21 cellular contexts compared by ENCODE assay signal in genomic region chr6:37206674-37207073, GRCh38. TPM values are rescaled to one million over a fixed set of nuclear protein-coding genes. Genes with fewer than 3 reads are reported as not detected.
DNase-seq lines count a peak whose midpoint lies in the region; ATAC-seq and TF ChIP-seq lines count a peak whose summit lies in the region.
"Had no signal": no experiment of that assay in that cellular context is flagged by ENCODE, and none has a peak within 500 bp of the region (broad histone marks: within the 10 kb centered on the region; RNA-seq: fewer than 3 reads in every experiment).

No MANE protein-coding gene starts in this region.

- DNase-seq in activated CD8-positive, alpha-beta memory T cell treated with anti-CD3 and anti-CD28 coated beads, Interleukin-2, amount 10 ng/mL, durations not matched to agents 7 days and 5 days, result no peak
- no peak for DNase-seq in activated CD8-positive, alpha-beta memory T cell treated with anti-CD3 and anti-CD28 coated beads for 24 hours
- no peak for DNase-seq in Caco-2
- DNase-seq in activated T-helper 2 cell treated with anti-CD3 and anti-CD28 coated beads, Interferon-gamma antibody, Interleukin-2, Interleukin-4, amounts not matched to agents 10 μg/mL and 5 μg/mL and 100 μg/mL, durations not matched to agents 14 hours and 24 hours and 36 hours (ENCODE audit: low spot score), result no peak
- DNase-seq in naive thymus-derived CD8-positive, alpha-beta T cell, result no peak
- no peak for DNase-seq in kidney tubule cell (ENCODE audit: low spot score)
- no peak for DNase-seq in EL
- DNase-seq: activated CD4-positive, alpha-beta T cell treated with anti-CD3 and anti-CD28 coated beads, Interleukin-2, amount 50 U/mL, for 48 hours; amniotic stem cell; effector memory CD8-positive, alpha-beta T cell; foreskin keratinocyte; H7; NCI-H187; substantia nigra had no signal

- H3K4me1 Mint-ChIP-seq in activated CD8-positive, alpha-beta memory T cell treated with anti-CD3 and anti-CD28 coated beads, Interleukin-2, amount 10 ng/mL, durations not matched to agents 7 days and 5 days, result peaks cover 77% of the 10 kb centered on the region
- H3K4me1 Mint-ChIP-seq in Caco-2 (ENCODE audit: low read depth, unreplicated experiment), result peaks cover 36% of the 10 kb centered on the region
- H3K4me1 Mint-ChIP-seq in activated T-helper 2 cell treated with anti-CD3 and anti-CD28 coated beads, Interferon-gamma antibody, Interleukin-2, Interleukin-4, amounts not matched to agents 10 μg/mL and 5 μg/mL and 100 μg/mL, durations not matched to agents 14 hours and 24 hours and 36 hours (ENCODE audit: low read depth), result peaks cover 68% of the 10 kb centered on the region
- H3K4me1 Mint-ChIP-seq in naive thymus-derived CD8-positive, alpha-beta T cell, result peaks cover 41 to 76% (median 74%) of the 10 kb centered on the region in 4 donors

- H3K36me3 Mint-ChIP-seq in activated CD8-positive, alpha-beta memory T cell treated with anti-CD3 and anti-CD28 coated beads, Interleukin-2, amount 10 ng/mL, durations not matched to agents 7 days and 5 days, result no peaks in the 10 kb centered on the region
- H3K36me3 Mint-ChIP-seq in Caco-2 (ENCODE audit: insufficient read depth, unreplicated experiment), result peaks cover 6% of the 10 kb centered on the region
- H3K36me3 Mint-ChIP-seq in activated T-helper 2 cell treated with anti-CD3 and anti-CD28 coated beads, Interferon-gamma antibody, Interleukin-2, Interleukin-4, amounts not matched to agents 10 μg/mL and 5 μg/mL and 100 μg/mL, durations not matched to agents 14 hours and 24 hours and 36 hours (ENCODE audit: low read depth), result no peaks in the 10 kb centered on the region
- H3K36me3 Mint-ChIP-seq in naive thymus-derived CD8-positive, alpha-beta T cell, result no peaks in the 10 kb centered on the region

- CTCF ChIA-PET in activated CD8-positive, alpha-beta memory T cell treated with anti-CD3 and anti-CD28 coated beads, Interleukin-2, amount 10 ng/mL, durations not matched to agents 7 days and 5 days (lab: Charles Lee), result interaction anchor here (1.4 to 21.2 kb wide), 7 partner anchors 8 to 181 kb away, joined by 3 to 899 read pairs (median 52); partner anchors contain the start of genes PIM1, TBC1D22B and TMEM217
- CTCF ChIA-PET in Caco-2 (lab: Charles Lee), result interaction anchor here (5.7 kb wide), 1 partner anchor 181 kb away, joined by 163 read pairs; no protein-coding TSS in a partner anchor

- ATAC-seq in activated CD8-positive, alpha-beta memory T cell treated with anti-CD3 and anti-CD28 coated beads, Interleukin-2, amount 10 ng/mL, durations not matched to agents 7 days and 5 days, result no peak
- no peak for ATAC-seq in naive thymus-derived CD8-positive, alpha-beta T cell
- ATAC-seq in HG02588 (IDR thresholded peaks at IDR 0.05; ENCODE audit: unreplicated experiment), result no peak
- ATAC-seq: effector memory CD8-positive, alpha-beta T cell; esophagus mucosa; foreskin keratinocyte; GM12878; left lobe of liver had no signal

- H3K27me3 Mint-ChIP-seq in activated CD8-positive, alpha-beta memory T cell treated with anti-CD3 and anti-CD28 coated beads, Interleukin-2, amount 10 ng/mL, durations not matched to agents 7 days and 5 days, result no peaks in the 10 kb centered on the region
- H3K27me3 Mint-ChIP-seq in Caco-2 (ENCODE audit: insufficient read depth, unreplicated experiment), result no peaks in the 10 kb centered on the region
- H3K27me3 Mint-ChIP-seq in activated T-helper 2 cell treated with anti-CD3 and anti-CD28 coated beads, Interferon-gamma antibody, Interleukin-2, Interleukin-4, amounts not matched to agents 10 μg/mL and 5 μg/mL and 100 μg/mL, durations not matched to agents 14 hours and 24 hours and 36 hours (ENCODE audit: low read depth), result no peaks in the 10 kb centered on the region
- H3K27me3 Mint-ChIP-seq in naive thymus-derived CD8-positive, alpha-beta T cell, result peaks cover 0 to 2% (median 0%) of the 10 kb centered on the region in 5 donors
- H3K27me3 Mint-ChIP-seq: B cell; effector memory CD8-positive, alpha-beta T cell had no signal

- no peak overlapping the region for H3K4me3 Mint-ChIP-seq in activated CD8-positive, alpha-beta memory T cell treated with anti-CD3 and anti-CD28 coated beads, Interleukin-2, amount 10 ng/mL, durations not matched to agents 7 days and 5 days
- no peak overlapping the region for H3K4me3 Mint-ChIP-seq in Caco-2 (ENCODE audit: unreplicated experiment)
- no peak overlapping the region for H3K4me3 Mint-ChIP-seq in activated T-helper 2 cell treated with anti-CD3 and anti-CD28 coated beads, Interferon-gamma antibody, Interleukin-2, Interleukin-4, amounts not matched to agents 10 μg/mL and 5 μg/mL and 100 μg/mL, durations not matched to agents 14 hours and 24 hours and 36 hours (ENCODE audit: low read depth)
- H3K4me3 Mint-ChIP-seq in naive thymus-derived CD8-positive, alpha-beta T cell, result peak overlapping the region in 4 of 10 donors; percentile 5 to 33 (median 16)
- H3K4me3 Mint-ChIP-seq: B cell had no signal

- H3K4me3 ChIP-seq in Caco-2 (ENCODE audit: low read depth, low read length), result no peak overlapping the region
- H3K4me3 ChIP-seq: coronary artery, GM12878, SJSA1 had no signal

- peak overlapping the region; percentile 42 for H3K27ac Mint-ChIP-seq in activated CD8-positive, alpha-beta memory T cell treated with anti-CD3 and anti-CD28 coated beads, Interleukin-2, amount 10 ng/mL, durations not matched to agents 7 days and 5 days
- H3K27ac Mint-ChIP-seq in Caco-2 (ENCODE audit: unreplicated experiment), result peak overlapping the region; percentile 78
- peak overlapping the region; percentile 5 for H3K27ac Mint-ChIP-seq in activated T-helper 2 cell treated with anti-CD3 and anti-CD28 coated beads, Interferon-gamma antibody, Interleukin-2, Interleukin-4, amounts not matched to agents 10 μg/mL and 5 μg/mL and 100 μg/mL, durations not matched to agents 14 hours and 24 hours and 36 hours
- H3K27ac Mint-ChIP-seq in naive thymus-derived CD8-positive, alpha-beta T cell, result peak overlapping the region in 6 of 10 donors; percentile 30 to 93 (median 86)
- H3K27ac Mint-ChIP-seq: B cell had no signal

- POLR2A ChIA-PET in Caco-2 (lab: Charles Lee), result no interaction called here
- POLR2A ChIA-PET in naive thymus-derived CD8-positive, alpha-beta T cell (lab: Charles Lee), result interaction anchor here (0.6 to 5.2 kb wide), 9 partner anchors 17 to 186 kb away, joined by 3 to 76 read pairs (median 6); partner anchors contain the start of gene PIM1

- H3K27me3 ChIP-seq in Caco-2 (replicated peaks; ENCODE audit: control insufficient read depth, insufficient read depth, low read length), result no peaks in the 10 kb centered on the region
- H3K27me3 ChIP-seq: SJSA1 had no signal

- peaks cover 33% of the 10 kb centered on the region for H3K4me1 ChIP-seq in Caco-2

- no peak for TF ChIP-seq CTCF in Caco-2 (IDR thresholded peaks at IDR 0.05; ENCODE audit: insufficient read depth in 1 of 2, low read depth in 1 of 2, low read length in 1 of 2, severe bottlenecking in 1 of 2, unreplicated experiment in 1 of 2)

- BruUV-seq in Caco-2 (replicated peaks; lab: Mats Ljungman, UMichigan), result no TSS peak

- no peaks in the 10 kb centered on the region for H3K9me3 ChIP-seq in Caco-2
- H3K9me3 ChIP-seq: SJSA1 had no signal

- H3K9me3 Mint-ChIP-seq in activated CD8-positive, alpha-beta memory T cell treated with anti-CD3 and anti-CD28 coated beads, Interleukin-2, amount 10 ng/mL, durations not matched to agents 7 days and 5 days (ENCODE audit: low read depth), result no peaks in the 10 kb centered on the region
- no peaks in the 10 kb centered on the region for H3K9me3 Mint-ChIP-seq in Caco-2 (ENCODE audit: unreplicated experiment)
- no peaks in the 10 kb centered on the region for H3K9me3 Mint-ChIP-seq in activated T-helper 2 cell treated with anti-CD3 and anti-CD28 coated beads, Interferon-gamma antibody, Interleukin-2, Interleukin-4, amounts not matched to agents 10 μg/mL and 5 μg/mL and 100 μg/mL, durations not matched to agents 14 hours and 24 hours and 36 hours
- no peaks in the 10 kb centered on the region for H3K9me3 Mint-ChIP-seq in naive thymus-derived CD8-positive, alpha-beta T cell
- H3K9me3 Mint-ChIP-seq: effector memory CD8-positive, alpha-beta T cell had no signal

- intact Hi-C loops in Caco-2 (cut with micrococcal nuclease; ENCODE audit: unreplicated experiment), result loop anchor here (10.0 kb wide), 1 partner anchor 292 kb away; no protein-coding TSS in a partner anchor
- intact Hi-C loops in activated T-helper 2 cell treated with anti-CD3 and anti-CD28 coated beads, Interferon-gamma antibody, Interleukin-2, Interleukin-4, amounts not matched to agents 10 μg/mL and 5 μg/mL and 100 μg/mL, durations not matched to agents 14 hours and 24 hours and 36 hours (cut with micrococcal nuclease), result loop anchor here (10.0 kb wide), 1 partner anchor 292 kb away; no protein-coding TSS in a partner anchor

- H3K36me3 ChIP-seq in Caco-2 (ENCODE audit: control insufficient read depth, insufficient read depth, low read length), result no peaks in the 10 kb centered on the region
- H3K36me3 ChIP-seq: SJSA1 had no signal

RNA-seq across cellular contexts. Expression of gene PIM1, which starts 36.7 kb away (rescaled TPM):
- 100 to 1,000 TPM; 361 to 464 TPM for total RNA-seq in activated CD8-positive, alpha-beta memory T cell treated with anti-CD3 and anti-CD28 coated beads, Interleukin-2, amount 10 ng/mL, durations not matched to agents 7 days and 5 days
- 43.8 and 48.3 TPM in 2 replicates for total RNA-seq in Caco-2 (2022)
- total RNA-seq in activated T-helper 2 cell treated with anti-CD3 and anti-CD28 coated beads, Interferon-gamma antibody, Interleukin-2, Interleukin-4, amounts not matched to agents 10 μg/mL and 5 μg/mL and 100 μg/mL, durations not matched to agents 14 hours and 24 hours and 36 hours, result 151 and 161 TPM in 2 replicates
- 10 to 100 TPM; 79.3 to 80.5 TPM for total RNA-seq in naive thymus-derived CD8-positive, alpha-beta T cell
- polyA plus RNA-seq in naive thymus-derived CD8-positive, alpha-beta T cell, result 100 to 1,000 TPM; 106 to 196 (median 182) TPM

RNA-seq across cellular contexts. Expression of gene TBC1D22B, which starts 50.9 kb away (rescaled TPM):
- 10 to 100 TPM; 17.3 to 17.9 TPM for total RNA-seq in activated CD8-positive, alpha-beta memory T cell treated with anti-CD3 and anti-CD28 coated beads, Interleukin-2, amount 10 ng/mL, durations not matched to agents 7 days and 5 days
- total RNA-seq in Caco-2 (2022), result 11.8 and 13.5 TPM in 2 replicates
- total RNA-seq in activated T-helper 2 cell treated with anti-CD3 and anti-CD28 coated beads, Interferon-gamma antibody, Interleukin-2, Interleukin-4, amounts not matched to agents 10 μg/mL and 5 μg/mL and 100 μg/mL, durations not matched to agents 14 hours and 24 hours and 36 hours, result 13.8 and 14.6 TPM in 2 replicates
- 1 to 10 TPM; 9.4 to 9.5 TPM for total RNA-seq in naive thymus-derived CD8-positive, alpha-beta T cell
- 1 to 10 TPM; 5.1 to 8.4 (median 5.4) TPM for polyA plus RNA-seq in naive thymus-derived CD8-positive, alpha-beta T cell

RNA-seq across cellular contexts. Expression of gene TMEM217, which starts 51.3 kb away (rescaled TPM):
- total RNA-seq in activated CD8-positive, alpha-beta memory T cell treated with anti-CD3 and anti-CD28 coated beads, Interleukin-2, amount 10 ng/mL, durations not matched to agents 7 days and 5 days, result 1 to 10 TPM; 2.7 to 5.7 TPM
- total RNA-seq in Caco-2 (2022), result 1.6 and 2.6 TPM in 2 replicates
- 4.5 and 4.8 TPM in 2 replicates for total RNA-seq in activated T-helper 2 cell treated with anti-CD3 and anti-CD28 coated beads, Interferon-gamma antibody, Interleukin-2, Interleukin-4, amounts not matched to agents 10 μg/mL and 5 μg/mL and 100 μg/mL, durations not matched to agents 14 hours and 24 hours and 36 hours
- total RNA-seq in naive thymus-derived CD8-positive, alpha-beta T cell, result under 1 TPM; 0.42 to 0.96 TPM
- under 1 TPM; 0.24 to 0.71 (median 0.54) TPM for polyA plus RNA-seq in naive thymus-derived CD8-positive, alpha-beta T cell
- total RNA-seq: left lobe of liver had no signal

Comparison
In these comparisons a context has a peak if more than half of its experiments do, and no peak if none do; other contexts are left out.
1. H3K27ac Mint-ChIP-seq: peak in every context shown above with its lines; median percentile 86 in naive thymus-derived CD8-positive, alpha-beta T cell; 78 in Caco-2; 42 in activated CD8-positive, alpha-beta memory T cell treated with anti-CD3 and anti-CD28 coated beads, Interleukin-2, amount 10 ng/mL, durations not matched to agents 7 days and 5 days; 5 in activated T-helper 2 cell treated with anti-CD3 and anti-CD28 coated beads, Interferon-gamma antibody, Interleukin-2, Interleukin-4, amounts not matched to agents 10 μg/mL and 5 μg/mL and 100 μg/mL, durations not matched to agents 14 hours and 24 hours and 36 hours.